Comparison of ENCODE assay signal across 28 cellular contexts in the genomic region with DNA sequence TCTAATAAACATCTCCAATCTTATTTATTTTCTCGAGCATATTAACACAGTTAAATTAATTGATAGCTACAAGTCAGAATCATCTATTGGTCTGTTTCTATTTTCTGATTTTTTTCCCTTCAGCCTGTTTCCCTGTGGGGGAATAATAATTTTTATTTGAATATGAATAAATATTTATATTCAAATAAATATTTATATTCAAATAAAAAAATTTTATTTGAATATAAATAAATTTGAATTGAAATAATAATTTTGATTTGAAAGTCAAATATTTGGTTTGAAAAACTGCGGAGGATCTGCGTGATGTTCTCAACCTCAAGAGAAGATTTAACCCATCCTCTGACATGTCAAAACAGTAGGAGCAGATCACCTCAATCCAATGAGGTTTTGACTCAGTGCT.
"Had no signal": no experiment of that assay in that cellular context is flagged by ENCODE, and none has a peak within 500 bp of the region (broad histone marks: within the 10 kb centered on the region; RNA-seq: fewer than 3 reads in every experiment).

No MANE protein-coding gene starts in this region.

- H3K27ac ChIP-seq: adrenal gland, body of pancreas, esophagus muscularis mucosa, foreskin keratinocyte, gastroesophageal sphincter, heart right ventricle had no signal

- FAIRE-seq: colon had no signal

- H3K9me3 ChIP-seq: adrenal gland, body of pancreas, esophagus muscularis mucosa, gastroesophageal sphincter had no signal

- H3K4me3 ChIP-seq: adrenal gland, body of pancreas, esophagus muscularis mucosa, gastroesophageal sphincter, heart right ventricle had no signal

- DNase-seq: activated CD4-positive, alpha-beta T cell treated with anti-CD3 and anti-CD28 coated beads for 48 hours; activated CD4-positive, alpha-beta T cell treated with anti-CD3 and anti-CD28 coated beads, Interleukin-2, amount 50 U/mL, for 1 hour; activated CD4-positive, alpha-beta T cell treated with anti-CD3 and anti-CD28 coated beads, Interleukin-2, amount 50 U/mL, for 48 hours; activated CD8-positive, alpha-beta memory T cell treated with anti-CD3 and anti-CD28 coated beads for 24 hours; activated CD8-positive, alpha-beta T cell treated with anti-CD3 and anti-CD28 coated beads for 36 hours; activated effector memory CD4-positive, alpha-beta T cell treated with Interleukin-2 at 50 U/mL for 16 hours; activated naive CD4-positive, alpha-beta T cell treated with anti-CD3 and anti-CD28 coated beads for 36 hours; activated naive CD8-positive, alpha-beta T cell treated with anti-CD3 and anti-CD28 coated beads for 36 hours; activated naive CD8-positive, alpha-beta T cell treated with anti-CD3 and anti-CD28 coated beads, Interleukin-2, amount 50 U/mL, for 24 hours; activated T-cell treated with anti-CD3 and anti-CD28 coated beads, Interleukin-2, amount 50 U/mL, for 4 hours; adrenal gland; amygdala; aorta; body of pancreas; cortex of kidney; dermis blood vessel endothelial cell; effector CD4-positive, alpha-beta T cell; effector memory CD8-positive, alpha-beta T cell; erythroblast; foreskin keratinocyte; heart right ventricle; T-helper 1 cell; T-helper 17 cell; T1000 had no signal

- H3K4me1 ChIP-seq: adrenal gland, body of pancreas, esophagus muscularis mucosa, foreskin keratinocyte, gastroesophageal sphincter, heart right ventricle had no signal

- ATAC-seq: activated CD8-positive, alpha-beta T cell treated with anti-CD3 and anti-CD28 coated beads for 36 hours; activated naive CD8-positive, alpha-beta T cell treated with anti-CD3 and anti-CD28 coated beads, Interleukin-2, amount 50 U/mL, for 24 hours; activated T-cell treated with anti-CD3 and anti-CD28 coated beads, Interleukin-2, amount 50 U/mL, for 4 hours; activated T-helper 17 cell treated with anti-CD3 and anti-CD28 coated beads, Interleukin-2, amount 50 U/mL, for 72 hours; body of pancreas; effector memory CD8-positive, alpha-beta T cell; foreskin keratinocyte; gastroesophageal sphincter; heart right ventricle; T-helper 17 cell had no signal

- H3K27me3 ChIP-seq: adrenal gland, body of pancreas, esophagus muscularis mucosa, foreskin keratinocyte, gastroesophageal sphincter, heart right ventricle had no signal

- H3K36me3 ChIP-seq: adrenal gland, esophagus muscularis mucosa, gastroesophageal sphincter, heart right ventricle had no signal
